ENCODE assay signal across 27 cellular contexts in genomic region chr2:185939858-185940257, GRCh38.
"Had no signal": no experiment of that assay in that cellular context is flagged by ENCODE, and none has a peak within 500 bp of the region (broad histone marks: within the 10 kb centered on the region; RNA-seq: fewer than 3 reads in every experiment).

No MANE protein-coding gene starts in this region.

- H3K4me3 ChIP-seq: neural progenitor cell, ovary, psoas muscle, skin epidermis, smooth muscle cell, spleen, suprapubic skin, testis, tibial artery, transverse colon, upper lobe of right lung, uterus had no signal

- H3K9me3 ChIP-seq: testis, uterus had no signal

- H3K27ac ChIP-seq: neural progenitor cell, ovary, parathyroid adenoma, psoas muscle, skin epidermis, spleen, suprapubic skin, testis, tibial artery, transverse colon, upper lobe of right lung, uterus had no signal

- DNase-seq: natural killer cell; occipital lobe; ovary; psoas muscle; right cardiac atrium; spleen; stimulated activated CD4-positive, alpha-beta T cell treated with anti-CD3 and anti-CD28 coated beads, Interleukin-12 subunit alpha, Interleukin-12 subunit beta, amount 100 ng/mL, for 4 hours; stimulated activated CD4-positive, alpha-beta T cell treated with anti-CD3 and anti-CD28 coated beads, Interleukin-1b, Interleukin-23, amount 100 ng/mL, for 48 hours; stimulated activated CD4-positive, alpha-beta T cell treated with anti-CD3 and anti-CD28 coated beads, Interleukin-4, amount 100 ng/mL, for 1 hour; stimulated activated CD4-positive, alpha-beta T cell treated with anti-CD3 and anti-CD28 coated beads, Interleukin-4, amount 100 ng/mL, for 4 hours; stimulated activated CD8-positive, alpha-beta memory T cell treated with anti-CD3 and anti-CD28 coated beads, Interleukin-4, amount 100 ng/mL, for 48 hours; stimulated activated naive CD4-positive, alpha-beta T cell; stimulated activated naive CD8-positive, alpha-beta T cell treated with anti-CD3 and anti-CD28 coated beads, Interleukin-15, amount 100 ng/mL, for 72 hours; stimulated activated naive CD8-positive, alpha-beta T cell treated with anti-CD3 and anti-CD28 coated beads, Interleukin-15, Interleukin-2, amounts not matched to agents 100 U/mL and 50 U/mL, for 24 hours; substantia nigra; testis; tibial artery; transverse colon; upper lobe of right lung; uterus had no signal

- H3K4me1 ChIP-seq: neural progenitor cell, parathyroid adenoma, psoas muscle, spleen, suprapubic skin, testis, tibial artery, transverse colon, upper lobe of right lung, uterus had no signal

- H3K36me3 ChIP-seq: neural progenitor cell, ovary, suprapubic skin, transverse colon, upper lobe of right lung had no signal

- ATAC-seq: natural killer cell; psoas muscle; right cardiac atrium; sciatic nerve; stimulated activated memory B cell treated with anti-CD40 and anti-IgM and Interleukin-4, amounts not matched to agents 10 μg/mL and 1 μg/mL and 100 μg/mL, for 72 hours; stimulated activated naive CD8-positive, alpha-beta T cell treated with anti-CD3 and anti-CD28 coated beads, Interleukin-15, amount 100 ng/mL, for 72 hours; stimulated activated naive CD8-positive, alpha-beta T cell treated with anti-CD3 and anti-CD28 coated beads, Interleukin-15, Interleukin-2, amounts not matched to agents 100 U/mL and 50 U/mL, for 24 hours; upper lobe of right lung had no signal

- H3K27me3 ChIP-seq: neural progenitor cell, spleen, suprapubic skin, testis, tibial artery, transverse colon, upper lobe of right lung, uterus had no signal

- H3K9ac ChIP-seq: neural progenitor cell, parathyroid adenoma had no signal
